In the genomic region with DNA sequence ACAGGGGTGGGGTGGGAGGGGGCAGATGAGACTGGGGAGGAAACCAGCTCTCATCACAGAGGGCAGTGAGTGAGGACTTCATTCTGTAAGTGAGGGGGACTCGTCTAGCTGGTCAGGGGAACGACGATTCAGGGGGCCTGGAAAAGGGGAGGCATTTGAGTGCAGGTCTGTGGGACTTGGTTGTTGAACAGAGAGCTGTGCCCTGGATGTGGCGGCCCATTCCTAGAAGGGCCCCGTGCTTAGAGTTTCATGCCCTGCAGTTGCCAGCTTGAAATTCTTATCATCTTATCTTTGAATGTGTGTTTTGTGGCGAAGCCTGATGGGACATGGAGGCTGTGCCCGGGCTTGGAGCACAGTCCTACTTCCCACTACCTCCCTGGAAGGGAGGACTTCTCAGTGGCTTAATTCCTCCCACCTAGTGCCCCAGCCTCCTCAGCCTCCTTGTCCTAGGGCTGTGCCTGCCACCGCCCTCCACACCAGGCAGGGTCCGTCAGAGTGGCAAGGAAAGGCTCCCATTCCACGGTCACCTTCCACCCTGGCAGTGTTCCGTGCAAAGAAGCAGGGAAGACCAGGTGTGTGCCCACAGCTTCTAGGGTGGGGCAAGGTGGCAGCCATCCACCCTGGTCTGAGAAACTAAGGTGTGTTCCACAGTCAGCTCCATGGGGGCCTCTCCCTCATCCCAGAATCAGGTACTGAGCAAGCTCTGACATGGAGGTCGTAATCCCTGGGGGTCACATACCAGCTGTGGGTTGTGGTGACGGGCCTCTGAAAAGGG, we compare ENCODE assay signal across 22 cellular contexts. TPM values are rescaled to one million over a fixed set of nuclear protein-coding genes. Genes with fewer than 3 reads are reported as not detected.
A peak's percentile ranks its signal among the peaks of the same experiment; 100 is the strongest.
DNase-seq lines count a peak whose midpoint lies in the region; ATAC-seq, FAIRE-seq and TF ChIP-seq lines count a peak whose summit lies in the region.
"Had no signal": no experiment of that assay in that cellular context is flagged by ENCODE, and none has a peak within 500 bp of the region (broad histone marks: within the 10 kb centered on the region; RNA-seq: fewer than 3 reads in every experiment).

No MANE protein-coding gene starts in this region.

- peaks cover 9% of the 10 kb centered on the region for H3K4me1 Mint-ChIP-seq in CD14-positive monocyte
- H3K4me1 Mint-ChIP-seq in stimulated activated effector memory CD8-positive, alpha-beta T cell treated with anti-CD3 and anti-CD28 coated beads, Interleukin-12 subunit alpha, Interleukin-12 subunit beta, amount 100 ng/mL, for 72 hours = no peaks in the 10 kb centered on the region
- H3K4me1 Mint-ChIP-seq in T-cell = no peaks in the 10 kb centered on the region
- peaks cover 5 to 9% of the 10 kb centered on the region in 2 donors for H3K4me1 Mint-ChIP-seq in stimulated activated naive B cell treated with anti-CD40 and anti-IgM and Interleukin-4, amounts not matched to agents 10 μg/mL and 1 μg/mL and 100 μg/mL, for 72 hours
- H3K4me1 Mint-ChIP-seq: CD8-positive, alpha-beta memory T cell had no signal

- H3K27me3 Mint-ChIP-seq in CD14-positive monocyte (ENCODE audit: low read depth in 3 of 3) = peaks cover 5 to 10% (median 6%) of the 10 kb centered on the region in 3 donors
- H3K27me3 Mint-ChIP-seq in T-cell = peaks cover 10% of the 10 kb centered on the region in 2 donors
- H3K27me3 Mint-ChIP-seq in stimulated activated naive B cell treated with anti-CD40 and anti-IgM and Interleukin-4, amounts not matched to agents 10 μg/mL and 1 μg/mL and 100 μg/mL, for 72 hours = peaks cover 18 to 21% of the 10 kb centered on the region in 2 donors

- H3K4me3 Mint-ChIP-seq in CD14-positive monocyte (no peak overlapping the region), T-cell (no peak overlapping the region)
- H3K4me3 Mint-ChIP-seq in stimulated activated effector memory CD8-positive, alpha-beta T cell treated with anti-CD3 and anti-CD28 coated beads, Interleukin-12 subunit alpha, Interleukin-12 subunit beta, amount 100 ng/mL, for 72 hours = no peak overlapping the region
- no peak overlapping the region for H3K4me3 Mint-ChIP-seq in stimulated activated naive B cell treated with anti-CD40 and anti-IgM and Interleukin-4, amounts not matched to agents 10 μg/mL and 1 μg/mL and 100 μg/mL, for 72 hours
- H3K4me3 Mint-ChIP-seq: B cell; CD4-positive, CD25-positive, alpha-beta regulatory T cell; CD8-positive, alpha-beta memory T cell; H9; IgD-negative memory B cell had no signal

- ATAC-seq in stimulated activated effector memory CD8-positive, alpha-beta T cell treated with anti-CD3 and anti-CD28 coated beads, Interleukin-12 subunit alpha, Interleukin-12 subunit beta, amount 100 ng/mL, for 72 hours = peak; percentile 20
- ATAC-seq in T-cell (replicated peaks in 1 of 4) = no peak
- no peak for ATAC-seq in stimulated activated naive B cell treated with anti-CD40 and anti-IgM and Interleukin-4, amounts not matched to agents 10 μg/mL and 1 μg/mL and 100 μg/mL, for 72 hours (replicated peaks)
- ATAC-seq in GM19455 (IDR thresholded peaks at IDR 0.05; ENCODE audit: unreplicated experiment) = no peak
- ATAC-seq: GM12878, HepG2 had no signal

- CTCF ChIA-PET in T-cell (lab: Charles Lee) = no interaction called here

- FAIRE-seq in bronchial epithelial cell (lab: Jason Lieb, UNC) = peak; percentile 68
- FAIRE-seq: GM12878, H1, HepG2 had no signal

- intact Hi-C loops in CD14-positive monocyte (cut with micrococcal nuclease) = loop anchor here in 1 of 2 donors (10.0 kb wide), 1 partner anchor 241 kb away; no protein-coding TSS in a partner anchor
- intact Hi-C loops in posterior vena cava (cut with DNase I) = no loop called here

- no peak for TF ChIP-seq CTCF in CD14-positive monocyte (IDR thresholded peaks at IDR 0.05)
- no peak for TF ChIP-seq CTCF in bronchial epithelial cell (IDR thresholded peaks at IDR 0.05; ENCODE audit: insufficient read depth, low read length, severe bottlenecking)

- POLR2A ChIA-PET in T-cell (lab: Charles Lee) = no interaction called here

- H3K4me3 ChIP-seq in bronchial epithelial cell (ENCODE audit: low read depth, low read length) = no peak overlapping the region
- H3K4me3 ChIP-seq: BLaER1 treated with 17β-estradiol and CSF1 and Interleukin-3, amounts not matched to agents 10 nM and 100 nM; GM12878 had no signal

- H3K27me3 ChIP-seq in bronchial epithelial cell (ENCODE audit: control insufficient read depth, insufficient read depth, low read length) = no peaks in the 10 kb centered on the region
- H3K27me3 ChIP-seq: BLaER1 treated with 17β-estradiol and CSF1 and Interleukin-3, amounts not matched to agents 10 nM and 100 nM had no signal

- H3K27ac Mint-ChIP-seq in CD14-positive monocyte (no peak overlapping the region), T-cell (no peak overlapping the region)
- H3K27ac Mint-ChIP-seq in stimulated activated effector memory CD8-positive, alpha-beta T cell treated with anti-CD3 and anti-CD28 coated beads, Interleukin-12 subunit alpha, Interleukin-12 subunit beta, amount 100 ng/mL, for 72 hours = no peak overlapping the region
- H3K27ac Mint-ChIP-seq in stimulated activated naive B cell treated with anti-CD40 and anti-IgM and Interleukin-4, amounts not matched to agents 10 μg/mL and 1 μg/mL and 100 μg/mL, for 72 hours = no peak overlapping the region
- H3K27ac Mint-ChIP-seq: B cell; CD4-positive, CD25-positive, alpha-beta regulatory T cell; CD8-positive, alpha-beta memory T cell; H9 had no signal

- DNase-seq in CD14-positive monocyte (ENCODE audit: low spot score) (peak; percentile 30), bronchial epithelial cell (ENCODE audit: low read depth) (no peak), posterior vena cava (ENCODE audit: low spot score) (peak; percentile 45), T-cell (no peak)
- DNase-seq in stimulated activated effector memory CD8-positive, alpha-beta T cell treated with anti-CD3 and anti-CD28 coated beads, Interleukin-12 subunit alpha, Interleukin-12 subunit beta, amount 100 ng/mL, for 72 hours (ENCODE audit: low spot score in 2 of 2) = no peak
- DNase-seq in stimulated activated naive B cell treated with anti-CD40 and anti-IgM and Interleukin-4, amounts not matched to agents 10 μg/mL and 1 μg/mL and 100 μg/mL, for 72 hours = no peak
- DNase-seq: CD4-positive, CD25-positive, alpha-beta regulatory T cell; CD8-positive, alpha-beta memory T cell; COR-L47; DMS 273 treated with DMSO at 0.1 percent for 48 hours; DMS53; DND-41; EL; H9 had no signal

- H3K9me3 Mint-ChIP-seq in CD14-positive monocyte (peaks cover 0 to 3% (median 0%) of the 10 kb centered on the region in 7 donors), T-cell (no peaks in the 10 kb centered on the region)
- H3K9me3 Mint-ChIP-seq in stimulated activated effector memory CD8-positive, alpha-beta T cell treated with anti-CD3 and anti-CD28 coated beads, Interleukin-12 subunit alpha, Interleukin-12 subunit beta, amount 100 ng/mL, for 72 hours = no peaks in the 10 kb centered on the region
- no peaks in the 10 kb centered on the region for H3K9me3 Mint-ChIP-seq in stimulated activated naive B cell treated with anti-CD40 and anti-IgM and Interleukin-4, amounts not matched to agents 10 μg/mL and 1 μg/mL and 100 μg/mL, for 72 hours
- H3K9me3 Mint-ChIP-seq: CD8-positive, alpha-beta memory T cell; H9; IgD-negative memory B cell had no signal

- H3K36me3 ChIP-seq in bronchial epithelial cell (ENCODE audit: control insufficient read depth, insufficient read depth, low read length) = no peaks in the 10 kb centered on the region
- H3K36me3 ChIP-seq: BLaER1 treated with 17β-estradiol and CSF1 and Interleukin-3, amounts not matched to agents 10 nM and 100 nM had no signal

- no peaks in the 10 kb centered on the region for H3K36me3 Mint-ChIP-seq in CD14-positive monocyte
- H3K36me3 Mint-ChIP-seq in stimulated activated effector memory CD8-positive, alpha-beta T cell treated with anti-CD3 and anti-CD28 coated beads, Interleukin-12 subunit alpha, Interleukin-12 subunit beta, amount 100 ng/mL, for 72 hours = no peaks in the 10 kb centered on the region
- no peaks in the 10 kb centered on the region for H3K36me3 Mint-ChIP-seq in T-cell
- H3K36me3 Mint-ChIP-seq in stimulated activated naive B cell treated with anti-CD40 and anti-IgM and Interleukin-4, amounts not matched to agents 10 μg/mL and 1 μg/mL and 100 μg/mL, for 72 hours = no peaks in the 10 kb centered on the region
- H3K36me3 Mint-ChIP-seq: CD4-positive, CD25-positive, alpha-beta regulatory T cell; CD8-positive, alpha-beta memory T cell; IgD-negative memory B cell had no signal

RNA-seq across cellular contexts. Expression of a gene that starts 59.7 kb away (rescaled TPM):
- polyA plus RNA-seq in CD14-positive monocyte = not detected
- total RNA-seq in bronchial epithelial cell (not detected in 2 replicates), posterior vena cava (under 1 TPM in 1 of 2 donors, not detected in 1; 0.38 TPM), T-cell (not detected)
- total RNA-seq: B cell; CD4-positive, CD25-positive, alpha-beta regulatory T cell; CD8-positive, alpha-beta memory T cell; G401; GM12878; H1; HepG2 had no signal
- polyA plus RNA-seq: GM12878, HepG2, IgD-negative memory B cell had no signal

Comparison
In these comparisons a context has a peak if more than half of its experiments do, and no peak if none do; other contexts are left out.
1. DNase-seq: peak in CD14-positive monocyte (single experiment) and posterior vena cava (single experiment); none in bronchial epithelial cell (single experiment), stimulated activated effector memory CD8-positive, alpha-beta T cell treated with anti-CD3 and anti-CD28 coated beads, Interleukin-12 subunit alpha, Interleukin-12 subunit beta, amount 100 ng/mL, for 72 hours (0 of 2), T-cell (0 of 34) and stimulated activated naive B cell treated with anti-CD40 and anti-IgM and Interleukin-4, amounts not matched to agents 10 μg/mL and 1 μg/mL and 100 μg/mL, for 72 hours (single experiment).